ENCODE assay signal across 23 cellular contexts in the genomic region with DNA sequence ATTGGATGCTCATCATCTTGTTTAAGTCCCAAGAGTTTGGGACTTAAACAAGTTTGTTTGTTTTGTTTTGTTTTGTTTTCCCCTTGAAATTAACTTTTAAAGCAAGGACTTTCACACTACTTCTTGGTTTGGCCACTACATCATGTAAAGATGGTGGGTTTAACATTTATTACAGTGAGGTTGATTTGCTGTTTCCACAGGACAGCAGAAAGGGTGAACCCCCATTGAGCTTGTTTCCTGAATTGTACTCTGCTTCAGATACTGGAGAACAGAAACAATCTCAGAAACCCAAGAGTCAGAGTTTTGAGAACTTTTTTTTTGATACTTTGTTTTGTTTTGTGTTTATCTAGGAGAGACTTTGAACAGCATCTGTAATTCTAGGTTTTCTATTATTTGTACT. TPM values are rescaled to one million over a fixed set of nuclear protein-coding genes. Genes with fewer than 3 reads are reported as not detected.
"Had no signal": no experiment of that assay in that cellular context is flagged by ENCODE, and none has a peak within 500 bp of the region (broad histone marks: within the 10 kb centered on the region; RNA-seq: fewer than 3 reads in every experiment).

No MANE protein-coding gene starts in this region.

- H3K4me1 ChIP-seq: foreskin keratinocyte, right atrium auricular region had no signal

- H3K27ac ChIP-seq: foreskin keratinocyte, left ventricle myocardium inferior, right atrium auricular region, WERI-Rb-1 had no signal

- H3K9me3 Mint-ChIP-seq: activated T-helper 1 cell treated with anti-CD3 and anti-CD28 coated beads, Interleukin-12 subunit alpha, Interleukin-12 subunit beta, Interleukin-2, Interleukin-4 antibody, amounts not matched to agents 30 ng/mL and 10 ng/mL and 1 ng/mL, durations not matched to agents 14 hours and 24 hours and 36 hours; brain; dendritic cell treated with granulocyte-macrophage colony-stimulating factor and Interleukin-4, amounts not matched to agents 40 ng/mL and 50 ng/mL, for 4 days; naive thymus-derived CD8-positive, alpha-beta T cell; type B pancreatic cell had no signal

- H3K4me3 ChIP-seq: left ventricle myocardium inferior, right atrium auricular region had no signal

- H3K27me3 Mint-ChIP-seq: dendritic cell treated with granulocyte-macrophage colony-stimulating factor and Interleukin-4, amounts not matched to agents 40 ng/mL and 50 ng/mL, for 4 days; naive thymus-derived CD8-positive, alpha-beta T cell; progenitor cell of endocrine pancreas; type B pancreatic cell had no signal

- H3K4me3 Mint-ChIP-seq: activated T-helper 1 cell treated with anti-CD3 and anti-CD28 coated beads, Interleukin-12 subunit alpha, Interleukin-12 subunit beta, Interleukin-2, Interleukin-4 antibody, amounts not matched to agents 30 ng/mL and 10 ng/mL and 1 ng/mL, durations not matched to agents 14 hours and 24 hours and 36 hours; brain; dendritic cell treated with granulocyte-macrophage colony-stimulating factor and Interleukin-4, amounts not matched to agents 40 ng/mL and 50 ng/mL, for 4 days; naive thymus-derived CD8-positive, alpha-beta T cell; type B pancreatic cell had no signal

- H3K36me3 ChIP-seq: left ventricle myocardium inferior, right atrium auricular region, WERI-Rb-1 had no signal

- ATAC-seq: foreskin keratinocyte; naive thymus-derived CD8-positive, alpha-beta T cell had no signal

- H3K27me3 ChIP-seq: foreskin keratinocyte, right atrium auricular region had no signal

- H3K9me3 ChIP-seq: left ventricle myocardium inferior, right atrium auricular region had no signal

- H3K36me3 Mint-ChIP-seq: brain; naive thymus-derived CD8-positive, alpha-beta T cell; type B pancreatic cell had no signal

- DNase-seq: activated CD4-positive, alpha-beta T cell treated with anti-CD3 and anti-CD28 coated beads for 4 hours; activated naive CD4-positive, alpha-beta T cell; amniotic stem cell; effector memory CD4-positive, alpha-beta T cell; foreskin keratinocyte; glutamatergic neuron; left ventricle myocardium inferior; mesenchymal stem cell; naive thymus-derived CD8-positive, alpha-beta T cell; stimulated activated CD4-positive, alpha-beta T cell treated with anti-CD3 and anti-CD28 coated beads, Interleukin-2, amount 100 ng/mL, for 48 hours; stimulated activated naive CD4-positive, alpha-beta T cell; WERI-Rb-1 had no signal

- H3K27ac Mint-ChIP-seq: brain; dendritic cell treated with granulocyte-macrophage colony-stimulating factor and Interleukin-4, amounts not matched to agents 40 ng/mL and 50 ng/mL, for 4 days; progenitor cell of endocrine pancreas; type B pancreatic cell had no signal

RNA-seq across cellular contexts. Expression of a gene that starts 6.7 kb away (rescaled TPM):
- total RNA-seq: activated T-helper 1 cell treated with anti-CD3 and anti-CD28 coated beads, Interleukin-12 subunit alpha, Interleukin-12 subunit beta, Interleukin-2, Interleukin-4 antibody, amounts not matched to agents 30 ng/mL and 10 ng/mL and 1 ng/mL, durations not matched to agents 14 hours and 24 hours and 36 hours; foreskin keratinocyte; kidney epithelial cell; left ventricle myocardium inferior; mucosa of gallbladder; naive thymus-derived CD8-positive, alpha-beta T cell; omental fat pad; progenitor cell of endocrine pancreas; right atrium auricular region; skeletal muscle tissue; temporal lobe had no signal
- polyA plus RNA-seq: foreskin keratinocyte; naive thymus-derived CD8-positive, alpha-beta T cell had no signal
